ENCODE assay signal across 30 cellular contexts in genomic region chrX:69034451-69034850, GRCh38.
"Had no signal": no experiment of that assay in that cellular context is flagged by ENCODE, and none has a peak within 500 bp of the region (broad histone marks: within the 10 kb centered on the region; RNA-seq: fewer than 3 reads in every experiment).

No MANE protein-coding gene starts in this region.

- H3K36me3 ChIP-seq: adrenal gland, cardiac muscle cell, colonic mucosa, pancreas, prostate gland, suprapubic skin, tibial nerve had no signal

- H3K9me3 Mint-ChIP-seq: activated B cell treated with CpG ODN at 0.5 μM for 24 hours; activated naive CD4-positive, alpha-beta T cell treated with anti-CD3 and anti-CD28 coated beads for 36 hours; activated naive CD8-positive, alpha-beta T cell treated with anti-CD3 and anti-CD28 coated beads for 36 hours; effector memory CD8-positive, alpha-beta T cell; natural killer cell treated with Interleukin-12 subunit alpha and Interleukin-12 subunit beta and Interleukin-15 and Interleukin-18, amount 100 ng/mL, for 72 hours had no signal

- ATAC-seq: body of pancreas; effector memory CD8-positive, alpha-beta T cell; left colon; natural killer cell treated with Interleukin-12 subunit alpha and Interleukin-12 subunit beta and Interleukin-15 and Interleukin-18, amount 100 ng/mL, for 72 hours; pancreas; T-helper 17 cell had no signal

- H3K27ac ChIP-seq: adrenal gland, body of pancreas, cardiac muscle cell, colonic mucosa, dorsolateral prefrontal cortex, pancreas, prostate gland, SK-N-MC, suprapubic skin, tibial nerve had no signal

- H3K27me3 ChIP-seq: body of pancreas, cardiac muscle cell, colonic mucosa, pancreas, suprapubic skin, tibial nerve had no signal

- H3K27me3 Mint-ChIP-seq: activated B cell treated with CpG ODN at 0.5 μM for 24 hours; activated naive CD8-positive, alpha-beta T cell treated with anti-CD3 and anti-CD28 coated beads for 36 hours; effector memory CD8-positive, alpha-beta T cell; T-helper 17 cell had no signal

- H3K4me1 ChIP-seq: adrenal gland, body of pancreas, colonic mucosa, pancreas, prostate gland, tibial nerve had no signal

- H3K9me3 ChIP-seq: adrenal gland, body of pancreas, colonic mucosa, pancreas, prostate gland, suprapubic skin, tibial nerve had no signal

- H3K4me3 Mint-ChIP-seq: activated B cell treated with CpG ODN at 0.5 μM for 24 hours; activated naive CD4-positive, alpha-beta T cell treated with anti-CD3 and anti-CD28 coated beads for 36 hours; activated naive CD8-positive, alpha-beta T cell treated with anti-CD3 and anti-CD28 coated beads for 36 hours; effector memory CD8-positive, alpha-beta T cell; natural killer cell treated with Interleukin-12 subunit alpha and Interleukin-12 subunit beta and Interleukin-15 and Interleukin-18, amount 100 ng/mL, for 72 hours; T-helper 17 cell had no signal

- H3K4me3 ChIP-seq: adrenal gland, body of pancreas, cardiac muscle cell, colonic mucosa, dorsolateral prefrontal cortex, pancreas, prostate gland, SK-N-MC, suprapubic skin, tibial nerve had no signal

- H3K4me1 Mint-ChIP-seq: activated B cell treated with CpG ODN at 0.5 μM for 24 hours; activated naive CD8-positive, alpha-beta T cell treated with anti-CD3 and anti-CD28 coated beads for 36 hours; T-helper 17 cell had no signal

- H3K36me3 Mint-ChIP-seq: activated naive CD8-positive, alpha-beta T cell treated with anti-CD3 and anti-CD28 coated beads for 36 hours; natural killer cell treated with Interleukin-12 subunit alpha and Interleukin-12 subunit beta and Interleukin-15 and Interleukin-18, amount 100 ng/mL, for 72 hours had no signal

- DNase-seq: activated B cell treated with CpG ODN at 0.5 μM for 24 hours; activated CD4-positive, alpha-beta T cell treated with anti-CD3 and anti-CD28 coated beads, Interleukin-2, amount 50 U/mL, for 4 hours; activated effector memory CD4-positive, alpha-beta T cell treated with anti-CD3 and anti-CD28 coated beads, Interleukin-2, amount 50 U/mL, for 16 hours; activated naive CD4-positive, alpha-beta T cell treated with anti-CD3 and anti-CD28 coated beads for 36 hours; activated naive CD8-positive, alpha-beta T cell treated with anti-CD3 and anti-CD28 coated beads for 36 hours; activated T-cell treated with anti-CD3 and anti-CD28 coated beads for 4 hours; aorta; body of pancreas; cerebellar nuclear complex; colonic mucosa; dorsolateral prefrontal cortex; effector memory CD8-positive, alpha-beta T cell; foreskin melanocyte; left colon; pancreas; retina; stimulated activated CD4-positive, alpha-beta T cell treated with anti-CD3 and anti-CD28 coated beads, Interleukin-15, amount 100 ng/mL, for 24 hours; stimulated activated CD4-positive, alpha-beta T cell treated with anti-CD3 and anti-CD28 coated beads, Interleukin-2, amount 100 ng/mL, for 24 hours; stimulated activated naive CD4-positive, alpha-beta T cell; SW 1271; T-helper 17 cell had no signal

- H3K27ac Mint-ChIP-seq: activated B cell treated with CpG ODN at 0.5 μM for 24 hours; activated naive CD4-positive, alpha-beta T cell treated with anti-CD3 and anti-CD28 coated beads for 36 hours; activated naive CD8-positive, alpha-beta T cell treated with anti-CD3 and anti-CD28 coated beads for 36 hours; effector memory CD8-positive, alpha-beta T cell; natural killer cell treated with Interleukin-12 subunit alpha and Interleukin-12 subunit beta and Interleukin-15 and Interleukin-18, amount 100 ng/mL, for 72 hours; T-helper 17 cell had no signal

- FAIRE-seq: endothelial cell of umbilical vein, islet of Langerhans, pancreas had no signal
